Comparison of ENCODE assay signal across 1 cellular context in the genomic region with DNA sequence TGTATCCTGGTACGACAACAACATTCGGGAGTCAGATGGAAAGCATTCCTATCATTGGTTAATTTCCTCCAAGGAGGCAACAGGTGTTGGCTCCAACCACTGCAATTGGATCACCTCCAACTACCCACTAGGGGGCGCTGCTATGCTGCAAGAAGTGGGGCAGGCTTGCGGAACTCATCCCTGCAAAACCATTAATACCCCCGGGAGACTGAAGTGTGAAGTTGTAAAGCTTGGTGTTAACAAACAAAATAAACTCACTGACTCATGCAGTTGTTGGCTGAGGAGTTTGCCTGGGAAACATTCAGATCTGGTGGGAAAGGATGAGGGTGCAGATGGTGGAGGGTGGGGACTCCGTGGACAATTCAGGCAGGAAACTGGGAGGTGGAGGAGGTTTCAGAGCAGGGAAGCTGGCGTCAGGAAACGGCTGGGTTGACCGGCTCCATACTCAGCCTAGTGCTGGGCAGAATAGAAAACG.
TF ChIP-seq lines count a peak whose summit lies in the region.

No MANE protein-coding gene starts in this region.

TF ChIP-seq in HEK293, 187 proteins besides CTCF, POLR2A, EP300 and RAD21 (continued from another document and continues in another):
- TF ChIP-seq, protein P1, sequence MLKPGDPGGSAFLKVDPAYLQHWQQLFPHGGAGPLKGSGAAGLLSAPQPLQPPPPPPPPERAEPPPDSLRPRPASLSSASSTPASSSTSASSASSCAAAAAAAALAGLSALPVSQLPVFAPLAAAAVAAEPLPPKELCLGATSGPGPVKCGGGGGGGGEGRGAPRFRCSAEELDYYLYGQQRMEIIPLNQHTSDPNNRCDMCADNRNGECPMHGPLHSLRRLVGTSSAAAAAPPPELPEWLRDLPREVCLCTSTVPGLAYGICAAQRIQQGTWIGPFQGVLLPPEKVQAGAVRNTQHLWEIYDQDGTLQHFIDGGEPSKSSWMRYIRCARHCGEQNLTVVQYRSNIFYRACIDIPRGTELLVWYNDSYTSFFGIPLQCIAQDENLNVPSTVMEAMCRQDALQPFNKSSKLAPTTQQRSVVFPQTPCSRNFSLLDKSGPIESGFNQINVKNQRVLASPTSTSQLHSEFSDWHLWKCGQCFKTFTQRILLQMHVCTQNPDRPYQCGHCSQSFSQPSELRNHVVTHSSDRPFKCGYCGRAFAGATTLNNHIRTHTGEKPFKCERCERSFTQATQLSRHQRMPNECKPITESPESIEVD (tag by site-specific recombination; IDR thresholded peaks at IDR 0.05) = no peak
- TF ChIP-seq, protein P2, sequence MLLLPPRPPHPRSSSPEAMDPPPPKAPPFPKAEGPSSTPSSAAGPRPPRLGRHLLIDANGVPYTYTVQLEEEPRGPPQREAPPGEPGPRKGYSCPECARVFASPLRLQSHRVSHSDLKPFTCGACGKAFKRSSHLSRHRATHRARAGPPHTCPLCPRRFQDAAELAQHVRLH (tag by site-specific recombination; IDR thresholded peaks at IDR 0.05) = 0 out of 2 replicates have a peak, but pooled peaks have one; percentile 51
- TF ChIP-seq ZNF571 (tag by site-specific recombination; IDR thresholded peaks at IDR 0.05) = no peak
- no peak for TF ChIP-seq BCL11B (tag by site-specific recombination; IDR thresholded peaks at IDR 0.05; ENCODE audit: low read depth)
- no peak for TF ChIP-seq ZNF324 (tag by site-specific recombination; IDR thresholded peaks at IDR 0.05)
- TF ChIP-seq SP2 (tag by site-specific recombination; IDR thresholded peaks at IDR 0.05) = no peak
- no peak for TF ChIP-seq ZNF624 (tag by site-specific recombination; IDR thresholded peaks at IDR 0.05)
- no peak for TF ChIP-seq ZNF37A (tag by site-specific recombination; IDR thresholded peaks at IDR 0.05)
- peak; percentile 99 for TF ChIP-seq ZNF654 (tag by site-specific recombination; IDR thresholded peaks at IDR 0.05; ENCODE audit: low read depth)
- TF ChIP-seq, protein P3, sequence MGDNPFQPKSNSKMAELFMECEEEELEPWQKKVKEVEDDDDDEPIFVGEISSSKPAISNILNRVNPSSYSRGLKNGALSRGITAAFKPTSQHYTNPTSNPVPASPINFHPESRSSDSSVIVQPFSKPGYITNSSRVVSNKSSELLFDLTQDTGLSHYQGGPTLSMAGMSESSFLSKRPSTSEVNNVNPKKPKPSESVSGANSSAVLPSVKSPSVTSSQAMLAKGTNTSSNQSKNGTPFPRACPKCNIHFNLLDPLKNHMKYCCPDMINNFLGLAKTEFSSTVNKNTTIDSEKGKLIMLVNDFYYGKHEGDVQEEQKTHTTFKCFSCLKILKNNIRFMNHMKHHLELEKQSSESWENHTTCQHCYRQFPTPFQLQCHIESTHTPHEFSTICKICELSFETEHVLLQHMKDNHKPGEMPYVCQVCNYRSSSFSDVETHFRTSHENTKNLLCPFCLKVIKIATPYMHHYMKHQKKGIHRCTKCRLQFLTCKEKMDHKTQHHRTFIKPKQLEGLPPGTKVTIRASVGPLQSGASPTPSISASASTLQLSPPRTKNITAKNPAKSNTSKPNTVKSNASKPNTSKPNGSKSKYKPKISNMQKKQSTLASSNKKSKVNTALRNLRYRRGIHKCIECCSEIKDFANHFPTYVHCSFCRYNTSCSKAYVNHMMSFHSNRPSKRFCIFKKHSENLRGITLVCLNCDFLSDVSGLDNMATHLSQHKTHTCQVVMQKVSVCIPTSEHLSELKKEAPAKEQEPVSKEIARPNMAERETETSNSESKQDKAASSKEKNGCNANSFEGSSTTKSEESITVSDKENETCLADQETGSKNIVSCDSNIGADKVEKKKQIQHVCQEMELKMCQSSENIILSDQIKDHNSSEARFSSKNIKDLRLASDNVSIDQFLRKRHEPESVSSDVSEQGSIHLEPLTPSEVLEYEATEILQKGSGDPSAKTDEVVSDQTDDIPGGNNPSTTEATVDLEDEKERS (tag by site-specific recombination; IDR thresholded peaks at IDR 0.05) = no peak
- TF ChIP-seq, protein P4, sequence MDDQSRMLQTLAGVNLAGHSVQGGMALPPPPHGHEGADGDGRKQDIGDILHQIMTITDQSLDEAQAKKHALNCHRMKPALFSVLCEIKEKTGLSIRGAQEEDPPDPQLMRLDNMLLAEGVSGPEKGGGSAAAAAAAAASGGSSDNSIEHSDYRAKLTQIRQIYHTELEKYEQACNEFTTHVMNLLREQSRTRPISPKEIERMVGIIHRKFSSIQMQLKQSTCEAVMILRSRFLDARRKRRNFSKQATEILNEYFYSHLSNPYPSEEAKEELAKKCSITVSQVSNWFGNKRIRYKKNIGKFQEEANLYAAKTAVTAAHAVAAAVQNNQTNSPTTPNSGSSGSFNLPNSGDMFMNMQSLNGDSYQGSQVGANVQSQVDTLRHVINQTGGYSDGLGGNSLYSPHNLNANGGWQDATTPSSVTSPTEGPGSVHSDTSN (CRISPR knock-in tag; IDR thresholded peaks at IDR 0.05) = no peak
- TF ChIP-seq ZNF645 (tag by site-specific recombination; IDR thresholded peaks at IDR 0.05) = no peak
- no peak for TF ChIP-seq GLIS2 (tag by site-specific recombination; IDR thresholded peaks at IDR 0.05)
- no peak for TF ChIP-seq RBAK (tag by site-specific recombination; IDR thresholded peaks at IDR 0.05)
- no peak for TF ChIP-seq ZNF707 (tag by site-specific recombination; IDR thresholded peaks at IDR 0.05)
- TF ChIP-seq MZF1 (tag by site-specific recombination; IDR thresholded peaks at IDR 0.05; ENCODE audit: borderline replicate concordance) = no peak
- TF ChIP-seq ZNF585B (tag by site-specific recombination; IDR thresholded peaks at IDR 0.05) = no peak
- TF ChIP-seq KLF1 (tag by site-specific recombination; IDR thresholded peaks at IDR 0.05) = peak; percentile 37; the same call in 1 of the 2 replicates
- TF ChIP-seq ZBTB1 (tag by site-specific recombination; IDR thresholded peaks at IDR 0.05) = no peak
- no peak for TF ChIP-seq ZNF664 (tag by site-specific recombination; IDR thresholded peaks at IDR 0.05)
- no peak for TF ChIP-seq ZNF221 (tag by site-specific recombination; IDR thresholded peaks at IDR 0.05; ENCODE audit: borderline replicate concordance)
- TF ChIP-seq ZNF830 (tag by site-specific recombination; IDR thresholded peaks at IDR 0.05; ENCODE audit: low read depth) = no peak
- 0 out of 2 replicates have a peak, but pooled peaks have one; percentile 18 for TF ChIP-seq ZIC2 (tag by site-specific recombination; IDR thresholded peaks at IDR 0.05)
- no peak for TF ChIP-seq ZNF558 (tag by site-specific recombination; IDR thresholded peaks at IDR 0.05)
- TF ChIP-seq, protein P5, sequence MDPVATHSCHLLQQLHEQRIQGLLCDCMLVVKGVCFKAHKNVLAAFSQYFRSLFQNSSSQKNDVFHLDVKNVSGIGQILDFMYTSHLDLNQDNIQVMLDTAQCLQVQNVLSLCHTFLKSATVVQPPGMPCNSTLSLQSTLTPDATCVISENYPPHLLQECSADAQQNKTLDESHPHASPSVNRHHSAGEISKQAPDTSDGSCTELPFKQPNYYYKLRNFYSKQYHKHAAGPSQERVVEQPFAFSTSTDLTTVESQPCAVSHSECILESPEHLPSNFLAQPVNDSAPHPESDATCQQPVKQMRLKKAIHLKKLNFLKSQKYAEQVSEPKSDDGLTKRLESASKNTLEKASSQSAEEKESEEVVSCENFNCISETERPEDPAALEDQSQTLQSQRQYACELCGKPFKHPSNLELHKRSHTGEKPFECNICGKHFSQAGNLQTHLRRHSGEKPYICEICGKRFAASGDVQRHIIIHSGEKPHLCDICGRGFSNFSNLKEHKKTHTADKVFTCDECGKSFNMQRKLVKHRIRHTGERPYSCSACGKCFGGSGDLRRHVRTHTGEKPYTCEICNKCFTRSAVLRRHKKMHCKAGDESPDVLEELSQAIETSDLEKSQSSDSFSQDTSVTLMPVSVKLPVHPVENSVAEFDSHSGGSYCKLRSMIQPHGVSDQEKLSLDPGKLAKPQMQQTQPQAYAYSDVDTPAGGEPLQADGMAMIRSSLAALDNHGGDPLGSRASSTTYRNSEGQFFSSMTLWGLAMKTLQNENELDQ (tag by site-specific recombination; IDR thresholded peaks at IDR 0.05; ENCODE audit: low read depth) = no peak
- no peak for TF ChIP-seq SALL2 (tag by site-specific recombination; IDR thresholded peaks at IDR 0.05; ENCODE audit: borderline replicate concordance)
- TF ChIP-seq ZFHX2 (tag by site-specific recombination; conservative IDR thresholded peaks at IDR 0.05) = no peak
- TF ChIP-seq HOXA7 (CRISPR knock-in tag; IDR thresholded peaks at IDR 0.05; ENCODE audit: borderline replicate concordance) = no peak
- no peak for TF ChIP-seq ZNF423 (tag by site-specific recombination; IDR thresholded peaks at IDR 0.05)
- peak; percentile 96 for TF ChIP-seq ZNF2 (tag by site-specific recombination; IDR thresholded peaks at IDR 0.05)
- TF ChIP-seq MEIS1 (CRISPR knock-in tag; IDR thresholded peaks at IDR 0.05; ENCODE audit: borderline replicate concordance) = no peak
- TF ChIP-seq, protein P6, sequence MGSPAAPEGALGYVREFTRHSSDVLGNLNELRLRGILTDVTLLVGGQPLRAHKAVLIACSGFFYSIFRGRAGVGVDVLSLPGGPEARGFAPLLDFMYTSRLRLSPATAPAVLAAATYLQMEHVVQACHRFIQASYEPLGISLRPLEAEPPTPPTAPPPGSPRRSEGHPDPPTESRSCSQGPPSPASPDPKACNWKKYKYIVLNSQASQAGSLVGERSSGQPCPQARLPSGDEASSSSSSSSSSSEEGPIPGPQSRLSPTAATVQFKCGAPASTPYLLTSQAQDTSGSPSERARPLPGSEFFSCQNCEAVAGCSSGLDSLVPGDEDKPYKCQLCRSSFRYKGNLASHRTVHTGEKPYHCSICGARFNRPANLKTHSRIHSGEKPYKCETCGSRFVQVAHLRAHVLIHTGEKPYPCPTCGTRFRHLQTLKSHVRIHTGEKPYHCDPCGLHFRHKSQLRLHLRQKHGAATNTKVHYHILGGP (tag by site-specific recombination; IDR thresholded peaks at IDR 0.05) = no peak
- no peak for TF ChIP-seq ZNF776 (tag by site-specific recombination; IDR thresholded peaks at IDR 0.05; ENCODE audit: borderline replicate concordance)
- no peak for TF ChIP-seq ZNF23 (tag by site-specific recombination; IDR thresholded peaks at IDR 0.05; ENCODE audit: borderline replicate concordance)
- TF ChIP-seq, protein P7, sequence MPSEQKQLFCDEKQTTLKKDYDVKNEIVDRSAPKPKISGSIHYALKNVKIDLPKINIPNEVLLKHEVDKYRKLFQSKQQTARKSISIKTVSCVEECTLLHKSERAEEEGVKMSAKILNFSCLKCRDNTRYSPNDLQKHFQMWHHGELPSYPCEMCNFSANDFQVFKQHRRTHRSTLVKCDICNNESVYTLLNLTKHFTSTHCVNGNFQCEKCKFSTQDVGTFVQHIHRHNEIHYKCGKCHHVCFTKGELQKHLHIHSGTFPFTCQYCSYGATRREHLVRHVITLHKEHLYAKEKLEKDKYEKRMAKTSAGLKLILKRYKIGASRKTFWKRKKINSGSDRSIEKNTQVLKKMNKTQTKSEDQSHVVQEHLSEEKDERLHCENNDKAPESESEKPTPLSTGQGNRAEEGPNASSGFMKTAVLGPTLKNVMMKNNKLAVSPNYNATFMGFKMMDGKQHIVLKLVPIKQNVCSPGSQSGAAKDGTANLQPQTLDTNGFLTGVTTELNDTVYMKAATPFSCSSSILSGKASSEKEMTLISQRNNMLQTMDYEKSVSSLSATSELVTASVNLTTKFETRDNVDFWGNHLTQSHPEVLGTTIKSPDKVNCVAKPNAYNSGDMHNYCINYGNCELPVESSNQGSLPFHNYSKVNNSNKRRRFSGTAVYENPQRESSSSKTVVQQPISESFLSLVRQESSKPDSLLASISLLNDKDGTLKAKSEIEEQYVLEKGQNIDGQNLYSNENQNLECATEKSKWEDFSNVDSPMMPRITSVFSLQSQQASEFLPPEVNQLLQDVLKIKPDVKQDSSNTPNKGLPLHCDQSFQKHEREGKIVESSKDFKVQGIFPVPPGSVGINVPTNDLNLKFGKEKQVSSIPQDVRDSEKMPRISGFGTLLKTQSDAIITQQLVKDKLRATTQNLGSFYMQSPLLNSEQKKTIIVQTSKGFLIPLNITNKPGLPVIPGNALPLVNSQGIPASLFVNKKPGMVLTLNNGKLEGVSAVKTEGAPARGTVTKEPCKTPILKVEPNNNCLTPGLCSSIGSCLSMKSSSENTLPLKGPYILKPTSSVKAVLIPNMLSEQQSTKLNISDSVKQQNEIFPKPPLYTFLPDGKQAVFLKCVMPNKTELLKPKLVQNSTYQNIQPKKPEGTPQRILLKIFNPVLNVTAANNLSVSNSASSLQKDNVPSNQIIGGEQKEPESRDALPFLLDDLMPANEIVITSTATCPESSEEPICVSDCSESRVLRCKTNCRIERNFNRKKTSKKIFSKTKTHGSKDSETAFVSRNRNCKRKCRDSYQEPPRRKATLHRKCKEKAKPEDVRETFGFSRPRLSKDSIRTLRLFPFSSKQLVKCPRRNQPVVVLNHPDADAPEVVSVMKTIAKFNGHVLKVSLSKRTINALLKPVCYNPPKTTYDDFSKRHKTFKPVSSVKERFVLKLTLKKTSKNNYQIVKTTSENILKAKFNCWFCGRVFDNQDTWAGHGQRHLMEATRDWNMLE (tag by site-specific recombination; conservative IDR thresholded peaks at IDR 0.05; ENCODE audit: low read depth) = no peak
- peak; percentile 42; the same call in 1 of the 2 replicates for TF ChIP-seq OSR2 (tag by site-specific recombination; IDR thresholded peaks at IDR 0.05)
- no peak for TF ChIP-seq ZNF121 (tag by site-specific recombination; IDR thresholded peaks at IDR 0.05)
- TF ChIP-seq ZNF639 (tag by site-specific recombination; IDR thresholded peaks at IDR 0.05) = 0 out of 2 replicates have a peak, but pooled peaks have one; percentile 26
- TF ChIP-seq KLF8 (tag by site-specific recombination; IDR thresholded peaks at IDR 0.05) = no peak
- TF ChIP-seq ZNF513 (tag by site-specific recombination; IDR thresholded peaks at IDR 0.05) = 0 out of 2 replicates have a peak, but pooled peaks have one; percentile 11
